Comparison of ENCODE assay signal across 8 cellular contexts in the genomic region with DNA sequence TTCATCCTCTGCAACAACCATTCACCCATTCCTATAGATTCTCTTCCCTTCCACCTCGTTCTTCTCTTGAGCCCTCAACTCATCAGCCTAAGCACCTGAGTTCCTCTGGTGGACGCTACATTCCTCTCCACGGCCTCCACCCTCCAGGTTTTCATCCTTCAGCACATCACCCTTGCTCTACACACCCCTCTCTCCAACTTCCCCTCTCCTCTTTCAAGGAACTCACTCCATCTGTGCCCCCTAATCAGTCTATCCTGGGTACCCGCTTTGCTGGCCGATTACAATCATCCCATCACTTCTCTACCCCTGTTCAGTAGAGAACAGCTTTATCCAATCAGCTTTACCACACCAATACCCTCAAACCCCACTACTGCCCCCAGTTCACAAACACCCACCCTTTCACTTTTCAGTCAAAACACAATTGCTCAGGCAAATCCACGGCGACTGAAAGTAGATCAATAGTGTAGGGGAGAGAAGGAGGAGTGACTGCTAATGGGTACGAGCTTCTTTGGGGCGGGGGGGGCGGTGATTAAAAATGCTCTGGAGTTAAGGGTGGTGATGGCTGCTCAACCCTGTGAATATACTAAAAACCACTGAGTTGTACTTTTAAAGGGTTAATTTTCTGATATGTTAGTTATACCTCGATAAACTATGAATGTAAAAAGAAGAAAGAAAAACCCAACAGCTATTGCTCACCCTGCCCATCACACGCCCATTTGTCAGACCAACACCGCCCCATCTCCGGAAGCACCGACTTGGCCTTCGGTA. TPM values are rescaled to one million over a fixed set of nuclear protein-coding genes. Genes with fewer than 3 reads are reported as not detected.
DNase-seq lines count a peak whose midpoint lies in the region; ATAC-seq and TF ChIP-seq lines count a peak whose summit lies in the region.

No MANE protein-coding gene starts in this region.

- no peaks in the 10 kb centered on the region for H3K9me3 ChIP-seq in esophagus (ENCODE audit: control insufficient read depth in 2 of 2, insufficient read depth in 1 of 2, low read depth in 1 of 2, low read length in 1 of 2)
- H3K9me3 ChIP-seq in neural cell (ENCODE audit: low read length): no peaks in the 10 kb centered on the region

- H3K36me3 ChIP-seq in esophagus (ENCODE audit: control insufficient read depth in 2 of 2, insufficient read depth in 2 of 2, low read length in 1 of 2): no peaks in the 10 kb centered on the region
- H3K36me3 ChIP-seq in neural cell (ENCODE audit: insufficient read depth, low read length): no peaks in the 10 kb centered on the region

- TF ChIP-seq RAD21 in neural cell (conservative IDR thresholded peaks at IDR 0.05): no peak

- peaks cover 4% of the 10 kb centered on the region for H3K79me2 ChIP-seq in neural cell (replicated peaks; ENCODE audit: insufficient read depth, low read length)

- H3K9me2 ChIP-seq in neural cell (ENCODE audit: insufficient read depth, low read length): no peaks in the 10 kb centered on the region

- peak overlapping the region; percentile 89 for H3K4me2 ChIP-seq in neural cell (ENCODE audit: low read length)

- DNase-seq in NCI-H2227 (lab: John Stamatoyannopoulos, UW; ENCODE audit: unreplicated experiment) (peak; percentile 11), NCI-H2227 treated with DMSO at 0.1 percent for 48 hours (lab: John Stamatoyannopoulos, UW) (no peak), globus pallidus (ENCODE audit: low spot score) (no peak)
- DNase-seq in activated CD4-positive, alpha-beta T cell treated with anti-CD3 and anti-CD28 coated beads for 48 hours: peak; percentile 53

- H3F3A ChIP-seq in neural cell (ENCODE audit: insufficient read depth, low read length, poor library complexity, severe bottlenecking): no peaks in the 10 kb centered on the region

- TF ChIP-seq EP300 in neural cell (conservative IDR thresholded peaks at IDR 0.05; ENCODE audit: poor library complexity, severe bottlenecking): no peak

- no peaks in the 10 kb centered on the region for H3K27me3 ChIP-seq in esophagus (ENCODE audit: control insufficient read depth in 1 of 2, insufficient read depth in 2 of 2, low read length in 2 of 2)
- H3K27me3 ChIP-seq in neural cell (ENCODE audit: insufficient read depth, low read depth, low read length): no peaks in the 10 kb centered on the region

- ATAC-seq in HG03095 (IDR thresholded peaks at IDR 0.05; ENCODE audit: unreplicated experiment) (peak; percentile 28), GM21717 (IDR thresholded peaks at IDR 0.05; ENCODE audit: unreplicated experiment) (no peak)

- no peak for TF ChIP-seq CTCF in neural cell (IDR thresholded peaks at IDR 0.05; ENCODE audit: poor library complexity, severe bottlenecking)

- peak overlapping the region; percentile 83 to 87 for H3K27ac ChIP-seq in esophagus (ENCODE audit: low read depth in 2 of 2, low read length in 1 of 2)
- peak overlapping the region; percentile 68 for H3K27ac ChIP-seq in neural cell (ENCODE audit: low read length)

- peaks cover 0 to 5% of the 10 kb centered on the region in 2 donors for H3K4me1 ChIP-seq in esophagus (ENCODE audit: control insufficient read depth in 2 of 2, insufficient read depth in 2 of 2, low read length in 1 of 2)

- peak overlapping the region; percentile 91 for H3K9ac ChIP-seq in neural cell (ENCODE audit: low read length)

- peak overlapping the region; percentile 85 to 98 for H3K4me3 ChIP-seq in esophagus (ENCODE audit: low read depth in 1 of 2, low read length in 2 of 2)
- H3K4me3 ChIP-seq in neural cell (ENCODE audit: low read length): peak overlapping the region; percentile 99

- no peaks in the 10 kb centered on the region for H4K20me1 ChIP-seq in neural cell (ENCODE audit: insufficient read depth)

- 14 to 15% methylated on average over 16 of the region's 16 CpGs for WGBS in esophagus, 2 donors

- peak overlapping the region; percentile 84 for H2AFZ ChIP-seq in neural cell (ENCODE audit: low read depth, low read length)

TF ChIP-seq in neural cell, 6 proteins besides CTCF, POLR2A, EP300 and RAD21:
- TF ChIP-seq POLR2AphosphoS5 (IDR thresholded peaks at IDR 0.05) (no peak), EZH2 (IDR thresholded peaks at IDR 0.05; ENCODE audit: borderline replicate concordance, insufficient read depth, low read length, poor library complexity, severe bottlenecking) (no peak), TAF1 (IDR thresholded peaks at IDR 0.05; ENCODE audit: low read depth) (no peak), MXI1 (conservative IDR thresholded peaks at IDR 0.05; ENCODE audit: poor library complexity, severe bottlenecking) (no peak)

RNA-seq across cellular contexts. Expression of a gene that starts 0.9 kb away (rescaled TPM):
- polyA plus RNA-seq in esophagus (10 to 100 TPM; 17.2 to 17.4 TPM), neural cell (25.4 and 29.6 TPM in 2 replicates)
- 91.6 and 92.0 TPM in 2 replicates for polyA minus RNA-seq in neural cell

RNA-seq across cellular contexts. Expression of a gene that starts 27.4 kb away (rescaled TPM):
- 10 to 100 TPM; 32.3 to 47.3 TPM for polyA plus RNA-seq in esophagus
- polyA plus RNA-seq in neural cell: 573 and 594 TPM in 2 replicates
- polyA minus RNA-seq in neural cell: 120 and 135 TPM in 2 replicates

RNA-seq across cellular contexts. Expression of a gene that starts 32.7 kb away (rescaled TPM):
- polyA plus RNA-seq in esophagus (1,000 to 10,000 TPM; 2,060 to 2,431 TPM), neural cell (1,435 and 1,565 TPM in 2 replicates)
- polyA minus RNA-seq in neural cell: 483 and 601 TPM in 2 replicates

Comparison
In these comparisons a context has a peak if more than half of its experiments do, and no peak if none do; other contexts are left out.
1. DNase-seq: peak in NCI-H2227 (single experiment) and activated CD4-positive, alpha-beta T cell treated with anti-CD3 and anti-CD28 coated beads for 48 hours (single experiment); none in NCI-H2227 treated with DMSO at 0.1 percent for 48 hours (single experiment) and globus pallidus (single experiment).
2. RNA of a gene that starts 27.4 kb away (polyA plus RNA-seq): 573 to 594 TPM in neural cell; 32.3 to 47.3 TPM in esophagus; every median in the first group is over 10 times any median in the second.